ENCODE assay signal across 11 cellular contexts in the genomic region with DNA sequence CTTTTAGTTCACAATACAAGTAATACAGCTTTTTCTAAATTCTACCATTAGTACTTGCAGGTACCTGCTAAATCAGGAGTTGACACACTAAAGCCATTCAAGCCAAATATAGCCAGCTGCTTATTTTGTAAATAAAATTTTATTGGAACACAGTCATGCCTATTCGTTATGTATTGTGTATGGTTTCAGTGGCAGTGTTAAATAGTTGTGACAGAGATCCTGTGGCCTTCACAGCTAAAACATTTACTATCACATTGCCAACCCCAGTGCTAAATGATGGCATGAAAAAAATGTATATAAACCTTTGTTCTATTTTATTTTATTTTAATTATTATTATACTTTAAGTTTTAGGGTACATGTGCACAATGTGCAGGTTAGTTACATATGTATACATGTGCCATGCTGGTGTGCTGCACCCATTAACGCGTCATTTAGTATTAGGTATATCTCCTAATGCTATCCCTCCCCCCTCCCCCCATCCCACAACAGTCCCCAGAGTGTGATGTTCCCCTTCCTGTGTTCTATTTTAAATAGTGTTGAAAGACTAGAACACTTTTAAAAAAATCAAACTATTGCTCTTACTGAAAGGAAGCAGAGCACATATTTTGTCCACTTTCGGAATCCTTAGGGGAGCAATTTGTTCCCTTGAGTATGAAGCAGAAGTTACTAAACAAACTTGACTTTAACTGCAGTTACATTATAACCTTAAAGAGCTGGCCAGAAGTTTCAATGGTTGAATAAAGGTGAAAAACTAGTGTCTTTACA.
DNase-seq lines count a peak whose midpoint lies in the region; ATAC-seq and TF ChIP-seq lines count a peak whose summit lies in the region.
"Had no signal": no experiment of that assay in that cellular context is flagged by ENCODE, and none has a peak within 500 bp of the region (broad histone marks: within the 10 kb centered on the region; RNA-seq: fewer than 3 reads in every experiment).

No MANE protein-coding gene starts in this region.

- intact Hi-C loops in left ventricle myocardium inferior (cut with micrococcal nuclease): no loop called here
- intact Hi-C loops in cardiac septum (cut with DNase I): no loop called here

- H3K36me3 ChIP-seq in left ventricle myocardium inferior: no peaks in the 10 kb centered on the region
- no peaks in the 10 kb centered on the region for H3K36me3 ChIP-seq in brain microvascular endothelial cell (replicated peaks)
- H3K36me3 ChIP-seq: gastroesophageal sphincter had no signal

- no peak overlapping the region for H3K4me3 ChIP-seq in left ventricle myocardium inferior
- H3K4me3 ChIP-seq in brain microvascular endothelial cell (ENCODE audit: low read depth, low read length): no peak overlapping the region
- H3K4me3 ChIP-seq: gastroesophageal sphincter had no signal

- no peak for DNase-seq in left ventricle myocardium inferior
- no peak for DNase-seq in cardiac septum (ENCODE audit: low spot score)
- DNase-seq in brain microvascular endothelial cell: no peak
- no peak for DNase-seq in kidney tubule cell (ENCODE audit: low spot score)
- DNase-seq in NCI-H2171 (lab: John Stamatoyannopoulos, UW): no peak
- no peak for DNase-seq in NCI-H748 treated with DMSO at 0.1 percent for 48 hours (lab: John Stamatoyannopoulos, UW)
- no peak for DNase-seq in NCI-H510A (lab: John Stamatoyannopoulos, UW)
- DNase-seq: NCI-H146; stimulated activated CD4-positive, alpha-beta T cell treated with anti-CD3 and anti-CD28 coated beads, Interleukin-15, amount 100 ng/mL, for 24 hours had no signal

- H3K27ac ChIP-seq in left ventricle myocardium inferior (replicated peaks) (peak overlapping the region; percentile 27), brain microvascular endothelial cell (peak overlapping the region; percentile 32)
- H3K27ac ChIP-seq: gastroesophageal sphincter had no signal

- H3K27me3 ChIP-seq in left ventricle myocardium inferior (ENCODE audit: low read depth): no peaks in the 10 kb centered on the region
- no peaks in the 10 kb centered on the region for H3K27me3 ChIP-seq in brain microvascular endothelial cell (replicated peaks)
- H3K27me3 ChIP-seq: gastroesophageal sphincter had no signal

- peaks cover 29% of the 10 kb centered on the region for H3K4me1 ChIP-seq in left ventricle myocardium inferior

- TF ChIP-seq CTCF in left ventricle myocardium inferior (IDR thresholded peaks at IDR 0.05; ENCODE audit: borderline replicate concordance) (no peak), brain microvascular endothelial cell (IDR thresholded peaks at IDR 0.05; ENCODE audit: low read depth, low read length, missing control alignments) (no peak)

- in situ Hi-C loops in brain microvascular endothelial cell (cut with HindIII; ENCODE audit: low pct_ligation_motif_present, low sequenced_read_pairs): no loop called here

- H3K9me3 ChIP-seq in left ventricle myocardium inferior (replicated peaks): no peaks in the 10 kb centered on the region
- H3K9me3 ChIP-seq: gastroesophageal sphincter had no signal

- peak; percentile 68 for ATAC-seq in HG03097 (IDR thresholded peaks at IDR 0.05; ENCODE audit: low FRiP score, unreplicated experiment)
- ATAC-seq: gastroesophageal sphincter had no signal
